1 cellular context compared by ENCODE assay signal in genomic region chr1:42044346-42044745, GRCh38.
A peak's percentile ranks its signal among the peaks of the same experiment; 100 is the strongest.
TF ChIP-seq lines count a peak whose summit lies in the region.

No MANE protein-coding gene starts in this region.

TF ChIP-seq in HEK293, 187 proteins besides CTCF, POLR2A, EP300 and RAD21 (continued from another document):
- TF ChIP-seq ATF2 (tag by site-specific recombination; IDR thresholded peaks at IDR 0.05; ENCODE audit: low read depth), result peak; percentile 65; the same call in 1 of the 2 replicates
- no peak for TF ChIP-seq ZNF555 (tag by site-specific recombination; conservative IDR thresholded peaks at IDR 0.05)
- TF ChIP-seq ZNF366 (tag by site-specific recombination; conservative IDR thresholded peaks at IDR 0.05), result peak; percentile 20; the same call in 1 of the 2 replicates
- TF ChIP-seq ZNF629 (tag by site-specific recombination; IDR thresholded peaks at IDR 0.05), result peak; percentile 25; the same call in 1 of the 2 replicates
- no peak for TF ChIP-seq ZNF362 (tag by site-specific recombination; IDR thresholded peaks at IDR 0.05)
- TF ChIP-seq ZNF19 (tag by site-specific recombination; IDR thresholded peaks at IDR 0.05; ENCODE audit: low read depth), result no peak
- TF ChIP-seq ZNF707 (tag by site-specific recombination; IDR thresholded peaks at IDR 0.05), result no peak
- no peak for TF ChIP-seq ZBTB7A (tag by site-specific recombination; IDR thresholded peaks at IDR 0.05; ENCODE audit: low read depth)
- no peak for TF ChIP-seq ZNF335 (tag by site-specific recombination; conservative IDR thresholded peaks at IDR 0.05)
- no peak for TF ChIP-seq ZNF776 (tag by site-specific recombination; IDR thresholded peaks at IDR 0.05; ENCODE audit: borderline replicate concordance)
- TF ChIP-seq ZEB2 (tag by site-specific recombination; IDR thresholded peaks at IDR 0.05), result no peak
- no peak for TF ChIP-seq ZNF600 (tag by site-specific recombination; IDR thresholded peaks at IDR 0.05)
- no peak for TF ChIP-seq ZNF626 (tag by site-specific recombination; IDR thresholded peaks at IDR 0.05)
TF ChIP-seq in HEK293: peak in this region for 3.
